In genomic region chr12:71693651-71694050, GRCh38 we compare ENCODE assay signal across 8 cellular contexts. TPM values are rescaled to one million over a fixed set of nuclear protein-coding genes. Genes with fewer than 3 reads are reported as not detected.
DNase-seq lines count a peak whose midpoint lies in the region; ATAC-seq and TF ChIP-seq lines count a peak whose summit lies in the region.
"Not testable (repeated sequence)": the region's sequence is repeated elsewhere in the genome, so short reads cannot be mapped to it uniquely, and the experiment has no call there.

No MANE protein-coding gene starts in this region.

- peaks cover 22% of the 10 kb centered on the region for H3F3A ChIP-seq in DOHH2 (ENCODE audit: control insufficient read depth, insufficient read depth)
- not testable (repeated sequence) for H3F3A ChIP-seq in OCI-LY1 (ENCODE audit: insufficient read depth, low read length)

- peaks cover 72% of the 10 kb centered on the region for H3K79me2 ChIP-seq in DOHH2 (ENCODE audit: control insufficient read depth, low read length)
- not testable (repeated sequence) for H3K79me2 ChIP-seq in OCI-LY1 (ENCODE audit: insufficient read depth, low read length)

- not testable (repeated sequence) for H3K9me3 ChIP-seq in DOHH2 (ENCODE audit: control insufficient read depth, insufficient read depth, low read length); OCI-LY1 (ENCODE audit: low read length); gastrocnemius medialis

- DNase-seq in epithelial cell of prostate (ENCODE audit: low read depth, low spot score); gastrocnemius medialis: not testable (repeated sequence)

- not testable (repeated sequence) for H4K20me1 ChIP-seq in DOHH2 (ENCODE audit: control insufficient read depth, insufficient read depth, low read depth, low read length); OCI-LY1 (ENCODE audit: insufficient read depth, low read length)

- H3K4me1 ChIP-seq in DOHH2 (ENCODE audit: control insufficient read depth, low read length) = peaks cover 70% of the 10 kb centered on the region
- H3K4me1 ChIP-seq in OCI-LY1 (ENCODE audit: insufficient read depth, low read length, severe bottlenecking) = peaks cover 72% of the 10 kb centered on the region
- peaks cover 38 to 45% of the 10 kb centered on the region in 2 donors for H3K4me1 ChIP-seq in gastrocnemius medialis

- peaks cover 86% of the 10 kb centered on the region for H3K36me3 ChIP-seq in DOHH2 (ENCODE audit: control insufficient read depth, low read length)
- H3K36me3 ChIP-seq in OCI-LY1 (ENCODE audit: insufficient read depth, low read length) = peaks cover 26% of the 10 kb centered on the region
- H3K36me3 ChIP-seq in gastrocnemius medialis = peaks cover 0 to 27% of the 10 kb centered on the region in 2 donors

- not testable (repeated sequence) for TF ChIP-seq POLR2A in gastrocnemius medialis (IDR thresholded peaks at IDR 0.05)

- ATAC-seq in GM18909 (IDR thresholded peaks at IDR 0.05; ENCODE audit: poor library complexity, unreplicated experiment) (peak; percentile 18), GM21515 (IDR thresholded peaks at IDR 0.05; ENCODE audit: unreplicated experiment) (peak; percentile 8), HG02840 (IDR thresholded peaks at IDR 0.05; ENCODE audit: low FRiP score, unreplicated experiment) (peak; percentile 13), HG03280 (IDR thresholded peaks at IDR 0.05; ENCODE audit: unreplicated experiment) (peak; percentile 1)
- ATAC-seq in gastrocnemius medialis = not testable (repeated sequence)

- peak overlapping the region; percentile 98 for H3K27ac ChIP-seq in DOHH2 (ENCODE audit: low read depth, low read length)
- H3K27ac ChIP-seq in OCI-LY1 (ENCODE audit: low read depth, low read length, poor library complexity, severe bottlenecking) = peak overlapping the region; percentile 99
- peak overlapping the region; percentile 38 for H3K27ac ChIP-seq in epithelial cell of prostate
- H3K27ac ChIP-seq in gastrocnemius medialis = peak overlapping the region; percentile 47 to 72 (median 60)

- H3K9ac ChIP-seq in OCI-LY1 (ENCODE audit: low read length) = peak overlapping the region; percentile 53

- H3K9me2 ChIP-seq in DOHH2 (replicated peaks; ENCODE audit: control insufficient read depth, low read length); OCI-LY1 (ENCODE audit: low read depth, low read length): not testable (repeated sequence)

- intact Hi-C loops in gastrocnemius medialis (cut with DNase I; ENCODE audit: low total_unique reads) = not testable (repeated sequence)

- in situ Hi-C loops in gastrocnemius medialis (cut with MboI; ENCODE audit: low sequenced_read_pairs in 4 of 4) = loop anchor here in 1 of 4 donors (5.0 kb wide), 1 partner anchor 59 kb away; the partner anchor contains the start of gene RAB21

- peak overlapping the region; percentile 89 for H3K4me2 ChIP-seq in DOHH2 (ENCODE audit: low read length)
- peak overlapping the region; percentile 65 for H3K4me2 ChIP-seq in OCI-LY1 (ENCODE audit: low read length)

- peak overlapping the region; percentile 81 for H3K4me3 ChIP-seq in DOHH2 (ENCODE audit: low read length)
- H3K4me3 ChIP-seq in OCI-LY1 (ENCODE audit: low read depth, low read length, poor library complexity, severe bottlenecking) = peak overlapping the region; percentile 35
- not testable (repeated sequence) for H3K4me3 ChIP-seq in gastrocnemius medialis

- TF ChIP-seq CTCF in DOHH2 (IDR thresholded peaks at IDR 0.05; ENCODE audit: low read depth, low read length, poor library complexity, severe bottlenecking); OCI-LY1 (IDR thresholded peaks at IDR 0.05; ENCODE audit: low read length); gastrocnemius medialis (IDR thresholded peaks at IDR 0.05 in 4 of 5, conservative IDR thresholded peaks at IDR 0.05 in 1 of 5): not testable (repeated sequence)

- not testable (repeated sequence) for H2AFZ ChIP-seq in OCI-LY1 (ENCODE audit: low read length)

- H3K27me3 ChIP-seq in DOHH2 (ENCODE audit: control insufficient read depth, low read length); OCI-LY1 (ENCODE audit: insufficient read depth, low read length); gastrocnemius medialis: not testable (repeated sequence)

RNA-seq across cellular contexts. Expression of gene TMEM19, which starts 7.8 kb away (rescaled TPM):
- 10 to 100 TPM in 3 of 4 donors, 1 to 10 TPM in 1; 9.3 to 47.0 (median 21.4) TPM for total RNA-seq in gastrocnemius medialis

RNA-seq across cellular contexts. Expression of gene THAP2, which starts 29.6 kb away (rescaled TPM):
- 1 to 10 TPM in 3 of 4 donors, under 1 TPM in 1; 0.93 to 6.6 (median 3.2) TPM for total RNA-seq in gastrocnemius medialis

RNA-seq across cellular contexts. Expression of gene ZFC3H1, which starts 30.0 kb away (rescaled TPM):
- 10 to 100 TPM in 2 of 4 donors, 1 to 10 TPM in 2; 6.5 to 26.4 (median 9.1) TPM for total RNA-seq in gastrocnemius medialis

Comparison
In these comparisons a context has a peak if more than half of its experiments do, and no peak if none do; other contexts are left out.
1. H3K27ac ChIP-seq: peak in every context shown above with its lines; median percentile 99 in OCI-LY1; 98 in DOHH2; 60 in gastrocnemius medialis; 38 in epithelial cell of prostate.